1 cellular context compared by ENCODE assay signal in the genomic region with DNA sequence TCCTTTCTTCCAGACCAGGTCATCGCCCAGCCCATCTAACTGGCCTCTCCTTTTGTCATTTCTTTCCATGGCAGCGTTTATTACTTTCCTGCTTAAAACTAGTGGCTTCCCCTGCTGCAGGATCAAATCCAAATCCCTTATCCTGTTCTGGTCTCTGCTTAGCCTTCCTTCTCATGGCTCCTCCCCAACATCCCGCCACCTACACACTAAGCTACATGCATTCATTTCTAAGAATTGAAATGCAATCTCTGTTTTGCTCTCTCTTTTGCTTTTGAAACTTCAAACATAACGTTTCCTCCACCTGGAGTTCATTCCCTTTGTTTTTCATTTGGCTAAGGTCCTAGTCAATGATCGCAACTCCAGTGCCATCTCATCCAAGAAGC.
TF ChIP-seq lines count a peak whose summit lies in the region.

No MANE protein-coding gene starts in this region.

TF ChIP-seq in GM23338, 12 proteins besides CTCF, POLR2A, EP300 and RAD21 (continued from another document):
- TF ChIP-seq JUNB (IDR thresholded peaks at IDR 0.05; ENCODE audit: unreplicated experiment) (no peak), EZH2 (IDR thresholded peaks at IDR 0.05; ENCODE audit: low read depth, unreplicated experiment) (no peak)
